In genomic region chr12:121781751-121782615, GRCh38 we compare ENCODE assay signal across 8 cellular contexts. TPM values are rescaled to one million over a fixed set of nuclear protein-coding genes. Genes with fewer than 3 reads are reported as not detected.
DNase-seq lines count a peak whose midpoint lies in the region; ATAC-seq and TF ChIP-seq lines count a peak whose summit lies in the region.

No MANE protein-coding gene starts in this region.

- CTCF ChIA-PET in PC-3 (lab: Charles Lee) = interaction anchor here (0.6 to 1.5 kb wide), 2 partner anchors 13 to 78 kb away, joined by 4 to 7 read pairs; no protein-coding TSS in a partner anchor
- CTCF ChIA-PET in naive thymus-derived CD4-positive, alpha-beta T cell (lab: Charles Lee) = interaction anchor here (0.5 to 16.9 kb wide), 10 partner anchors 9 to 550 kb away, joined by 3 to 325 read pairs (median 4); partner anchors contain the start of gene RHOF

- DNase-seq in EH (ENCODE audit: low read depth) (peak; percentile 49), PC-3 (peak; percentile 30), brain microvascular endothelial cell (no peak), coronary artery (ENCODE audit: low spot score) (no peak), tibial artery (no peak), left colon (no peak)
- peak in 2 of 9 donors; percentile 62 to 64 for DNase-seq in naive thymus-derived CD4-positive, alpha-beta T cell

- H3K27ac ChIP-seq in PC-3 (ENCODE audit: low read length) (peak overlapping the region; percentile 23), brain microvascular endothelial cell (peak overlapping the region; percentile 46), coronary artery (peak overlapping the region in 1 of 2 donors; percentile 15), tibial artery (peak overlapping the region in 1 of 2 donors; percentile 22)
- H3K27ac ChIP-seq in naive thymus-derived CD4-positive, alpha-beta T cell (ENCODE audit: low read depth, low read length) = peak overlapping the region; percentile 64

- POLR2A ChIA-PET in PC-3 (lab: Charles Lee; ENCODE audit: unreplicated experiment) = no interaction called here
- POLR2A ChIA-PET in naive thymus-derived CD4-positive, alpha-beta T cell (lab: Charles Lee) = interaction anchor here (0.8 to 33.4 kb wide), 6 partner anchors 18 to 202 kb away, joined by 3 to 1941 read pairs (median 3); partner anchors contain the start of genes RHOF, SETD1B and TMEM120B

- H3K36me3 Mint-ChIP-seq in naive thymus-derived CD4-positive, alpha-beta T cell = peaks cover 0 to 29% (median 16%) of the 10 kb centered on the region in 5 donors

- no peaks in the 10 kb centered on the region for H3K9me2 ChIP-seq in PC-3 (replicated peaks; ENCODE audit: low read length)

- H4K20me1 ChIP-seq in PC-3 (ENCODE audit: low read length) = 0 out of 2 replicates have a peak, but pooled peaks cover 7% of the 10 kb centered on the region

- H3K9ac ChIP-seq in PC-3 (ENCODE audit: low read length) = no peak overlapping the region

- ATAC-seq in GM21825 (IDR thresholded peaks at IDR 0.05; ENCODE audit: unreplicated experiment) (peak; percentile 62), PC-3 (no peak), left colon (no peak)
- peak; percentile 54 for ATAC-seq in naive thymus-derived CD4-positive, alpha-beta T cell

- peak overlapping the region; percentile 77 to 94 (median 82) for H3K4me3 Mint-ChIP-seq in naive thymus-derived CD4-positive, alpha-beta T cell

- no peak overlapping the region for H3K4me2 ChIP-seq in PC-3 (ENCODE audit: low read length)

- peaks cover 10% of the 10 kb centered on the region for H3F3A ChIP-seq in PC-3 (ENCODE audit: low read length, unreplicated experiment)

- peak overlapping the region; percentile 88 to 96 (median 94) for H3K27ac Mint-ChIP-seq in naive thymus-derived CD4-positive, alpha-beta T cell

- intact Hi-C loops in PC-3 (cut with micrococcal nuclease) = no loop called here
- intact Hi-C loops in naive thymus-derived CD4-positive, alpha-beta T cell (cut with micrococcal nuclease) = loop anchor here (1.0 kb wide), 1 partner anchor 8 kb away; no protein-coding TSS in a partner anchor
- intact Hi-C loops in tibial artery (cut with DNase I; ENCODE audit: low total_unique reads) = no loop called here
- intact Hi-C loops in left colon (cut with DNase I, micrococcal nuclease) = no loop called here

- peaks cover 42% of the 10 kb centered on the region for H3K36me3 ChIP-seq in PC-3 (ENCODE audit: low read depth, low read length)
- peaks cover 2% of the 10 kb centered on the region for H3K36me3 ChIP-seq in brain microvascular endothelial cell (replicated peaks)
- H3K36me3 ChIP-seq in naive thymus-derived CD4-positive, alpha-beta T cell (ENCODE audit: control insufficient read depth in 2 of 3, insufficient read depth in 3 of 3, low read length in 3 of 3) = peaks cover 0 to 40% (median 8%) of the 10 kb centered on the region in 3 experiments
- peaks cover 0 to 27% (median 0%) of the 10 kb centered on the region in 3 donors for H3K36me3 ChIP-seq in tibial artery

- no peaks in the 10 kb centered on the region for H3K9me3 Mint-ChIP-seq in naive thymus-derived CD4-positive, alpha-beta T cell

- H3K27me3 ChIP-seq in PC-3 (ENCODE audit: low read length) (no peaks in the 10 kb centered on the region), brain microvascular endothelial cell (replicated peaks) (no peaks in the 10 kb centered on the region), tibial artery (no peaks in the 10 kb centered on the region)
- H3K27me3 ChIP-seq in naive thymus-derived CD4-positive, alpha-beta T cell (ENCODE audit: control insufficient read depth in 2 of 2, insufficient read depth in 2 of 2, low read length in 2 of 2) = no peaks in the 10 kb centered on the region

- H3K9me3 ChIP-seq in PC-3 (ENCODE audit: low read length) (no peaks in the 10 kb centered on the region), tibial artery (no peaks in the 10 kb centered on the region)
- no peaks in the 10 kb centered on the region for H3K9me3 ChIP-seq in naive thymus-derived CD4-positive, alpha-beta T cell (ENCODE audit: control insufficient read depth in 2 of 3, low read length in 3 of 3)

- peaks cover 39 to 67% (median 50%) of the 10 kb centered on the region in 7 donors for H3K4me1 Mint-ChIP-seq in naive thymus-derived CD4-positive, alpha-beta T cell

- H2AFZ ChIP-seq in PC-3 (ENCODE audit: low read length) = no peak overlapping the region

- H3K4me3 ChIP-seq in PC-3 (ENCODE audit: low read length) (no peak overlapping the region), brain microvascular endothelial cell (ENCODE audit: low read depth, low read length) (no peak overlapping the region), coronary artery (no peak overlapping the region), tibial artery (no peak overlapping the region)
- H3K4me3 ChIP-seq in naive thymus-derived CD4-positive, alpha-beta T cell (ENCODE audit: low read length) = peak overlapping the region; percentile 29

- TF ChIP-seq CTCF in PC-3 (conservative IDR thresholded peaks at IDR 0.05; ENCODE audit: low read depth, low read length) (no peak), brain microvascular endothelial cell (IDR thresholded peaks at IDR 0.05; ENCODE audit: low read depth, low read length, missing control alignments) (no peak), coronary artery (IDR thresholded peaks at IDR 0.05) (no peak), tibial artery (IDR thresholded peaks at IDR 0.05) (no peak)

- no TSS peak for BruUV-seq in PC-3 (replicated peaks; lab: Mats Ljungman, UMichigan)

- H3K4me1 ChIP-seq in PC-3 (ENCODE audit: insufficient read depth, low read length) (peaks cover 44% of the 10 kb centered on the region), tibial artery (peaks cover 0 to 13% (median 11%) of the 10 kb centered on the region in 4 donors)
- H3K4me1 ChIP-seq in naive thymus-derived CD4-positive, alpha-beta T cell (ENCODE audit: control insufficient read depth in 2 of 2, insufficient read depth in 2 of 2, low read length in 2 of 2) = peaks cover 44 to 57% of the 10 kb centered on the region in 2 donors

- H3K27me3 Mint-ChIP-seq in naive thymus-derived CD4-positive, alpha-beta T cell = no peaks in the 10 kb centered on the region

- in situ Hi-C loops in brain microvascular endothelial cell (cut with HindIII; ENCODE audit: low pct_ligation_motif_present, low sequenced_read_pairs) = no loop called here

- peaks cover 52% of the 10 kb centered on the region for H3K79me2 ChIP-seq in PC-3 (ENCODE audit: low read length)

RNA-seq across cellular contexts. Expression of gene RHOF, which starts 11.5 kb away (rescaled TPM):
- total RNA-seq in PC-3 (2014; rRNA removed) (232 TPM in 2 replicates), left colon (100 to 1,000 TPM in 1 of 2 donors, 10 to 100 TPM in 1; 60.3 to 148 TPM)
- total RNA-seq in naive thymus-derived CD4-positive, alpha-beta T cell = 100 to 1,000 TPM; 121 to 164 (median 134) TPM
- 100 to 1,000 TPM in 1 of 2 donors, 10 to 100 TPM in 1; 69.2 to 115 TPM for polyA plus RNA-seq in naive thymus-derived CD4-positive, alpha-beta T cell

RNA-seq across cellular contexts. Expression of gene SETD1B, which starts 21.8 kb away (rescaled TPM):
- 7.5 and 13.0 TPM in 2 replicates for total RNA-seq in PC-3 (2014; rRNA removed)
- total RNA-seq in naive thymus-derived CD4-positive, alpha-beta T cell = 100 to 1,000 TPM in 1 of 5 experiments, 10 to 100 TPM in 4; 35.1 to 124 (median 79.2) TPM
- 1 to 10 TPM; 2.1 to 4.3 TPM for polyA plus RNA-seq in naive thymus-derived CD4-positive, alpha-beta T cell
- total RNA-seq in left colon = 10 to 100 TPM; 24.6 to 27.5 TPM

Comparison
In these comparisons a context has a peak if more than half of its experiments do, and no peak if none do; other contexts are left out.
1. DNase-seq: peak in EH (single experiment) and PC-3 (single experiment); none in brain microvascular endothelial cell (single experiment), coronary artery (single experiment), tibial artery (0 of 2) and left colon (0 of 2).
2. ATAC-seq: peak in GM21825 (single experiment) and naive thymus-derived CD4-positive, alpha-beta T cell (single experiment); none in PC-3 (single experiment) and left colon (single experiment).
3. intact Hi-C loops: an anchor here in naive thymus-derived CD4-positive, alpha-beta T cell (1.0 kb wide); none called in PC-3, tibial artery and left colon.